In genomic region chrX:150034788-150035187, GRCh38 we compare ENCODE assay signal across 17 cellular contexts.
A peak's percentile ranks its signal among the peaks of the same experiment; 100 is the strongest.
DNase-seq lines count a peak whose midpoint lies in the region; ATAC-seq, FAIRE-seq and TF ChIP-seq lines count a peak whose summit lies in the region.
"Had no signal": no experiment of that assay in that cellular context is flagged by ENCODE, and none has a peak within 500 bp of the region (broad histone marks: within the 10 kb centered on the region; RNA-seq: fewer than 3 reads in every experiment).

No MANE protein-coding gene starts in this region.

- H3K18ac ChIP-seq in mesenchymal stem cell (ENCODE audit: low read depth in 1 of 2, low read length in 2 of 2): no peak overlapping the region

- ATAC-seq in RWPE2 (ENCODE audit: low read depth) (no peak), left cardiac atrium (no peak), left colon (no peak), pancreas (no peak)
- ATAC-seq: GM12878 had no signal

- intact Hi-C loops in left cardiac atrium (cut with DNase I) (no loop called here), lower leg skin (cut with DNase I; ENCODE audit: low total_unique reads) (no loop called here), left colon (cut with DNase I, micrococcal nuclease) (no loop called here), pancreas (cut with DNase I) (no loop called here)

- TF ChIP-seq POLR2A in lower leg skin (IDR thresholded peaks at IDR 0.05): no peak

- in situ Hi-C loops in GM23248 (cut with MboI): no loop called here

- H3K9ac ChIP-seq in GM23248 (no peak overlapping the region), mesenchymal stem cell (ENCODE audit: low read length) (no peak overlapping the region)

- H3K79me2 ChIP-seq in GM23248 (ENCODE audit: insufficient read depth): no peaks in the 10 kb centered on the region

- H3K9me3 ChIP-seq in GM23248 (ENCODE audit: low read depth) (no peaks in the 10 kb centered on the region), RWPE2 (ENCODE audit: severe bottlenecking) (no peaks in the 10 kb centered on the region), mesenchymal stem cell (ENCODE audit: control insufficient read depth, low read length) (peaks cover 16% of the 10 kb centered on the region), pancreas (no peaks in the 10 kb centered on the region)

- H3K4ac ChIP-seq in mesenchymal stem cell (ENCODE audit: low read depth in 1 of 2, low read length in 2 of 2): no peak overlapping the region

- H3K23ac ChIP-seq in mesenchymal stem cell (ENCODE audit: low read length in 2 of 2): no peak overlapping the region

- H2BK12ac ChIP-seq in mesenchymal stem cell (ENCODE audit: low read length in 2 of 2): no peak overlapping the region

- FAIRE-seq in pancreas (lab: Jason Lieb, UNC): no peak
- FAIRE-seq: GM12878 had no signal

- H3K9me2 ChIP-seq in GM23248 (ENCODE audit: insufficient read depth): no peaks in the 10 kb centered on the region

- H2AFZ ChIP-seq in GM23248 (no peak overlapping the region), mesenchymal stem cell (ENCODE audit: low read depth, low read length) (no peak overlapping the region)

- H3K79me1 ChIP-seq in mesenchymal stem cell (replicated peaks; ENCODE audit: low read length, poor library complexity, severe bottlenecking): no peaks in the 10 kb centered on the region

- H3K36me3 ChIP-seq in GM23248 (ENCODE audit: low read depth) (no peaks in the 10 kb centered on the region), RWPE2 (ENCODE audit: low read depth) (no peaks in the 10 kb centered on the region), mesenchymal stem cell (ENCODE audit: control insufficient read depth in 1 of 2, insufficient read depth in 2 of 2, low read depth in 1 of 2, low read length in 2 of 2) (no peaks in the 10 kb centered on the region), pancreas (no peaks in the 10 kb centered on the region)

- no peak overlapping the region for H3K14ac ChIP-seq in mesenchymal stem cell (ENCODE audit: low read length in 2 of 2)

- H2BK5ac ChIP-seq in mesenchymal stem cell (ENCODE audit: low read depth, low read length, poor library complexity, severe bottlenecking): no peak overlapping the region

- peak overlapping the region; percentile 60 for H3K27ac ChIP-seq in 22Rv1
- peak overlapping the region; percentile 87; the same call in 1 of the 2 replicates for H3K27ac ChIP-seq in GM23248
- peak overlapping the region; percentile 82 for H3K27ac ChIP-seq in RWPE2 (ENCODE audit: poor library complexity, severe bottlenecking)
- peak overlapping the region; percentile 76 for H3K27ac ChIP-seq in mesenchymal stem cell (ENCODE audit: low read length, poor library complexity, severe bottlenecking)
- H3K27ac ChIP-seq in pancreas: no peak overlapping the region
- H3K27ac ChIP-seq: C4-2B, HL-60 had no signal

- WGBS in GM23248 (ENCODE audit: low coverage in 1 of 2, low lambda C conversion rate in 2 of 2, missing lambda C conversion rate in 2 of 2), 2 experiments: 97 to 100% methylated on average over 2 of the region's 2 CpGs
- no CpG with 5 or more reads among the region's 2 CpGs for WGBS in mesenchymal stem cell
- 84 to 97% methylated on average over 2 of the region's 2 CpGs for WGBS in lower leg skin, 2 donors
- WGBS in pancreas, 2 donors: 67 to 98% methylated on average over 2 of the region's 2 CpGs

- H2BK120ac ChIP-seq in mesenchymal stem cell (ENCODE audit: low read depth, low read length): no peak overlapping the region

- H3K27me3 ChIP-seq in GM23248 (replicated peaks; ENCODE audit: insufficient read depth) (no peaks in the 10 kb centered on the region), RWPE2 (ENCODE audit: insufficient read depth, poor library complexity, severe bottlenecking) (no peaks in the 10 kb centered on the region), mesenchymal stem cell (ENCODE audit: control insufficient read depth in 1 of 2, insufficient read depth in 1 of 2, low read length in 2 of 2) (no peaks in the 10 kb centered on the region), pancreas (no peaks in the 10 kb centered on the region)

- no peak overlapping the region for H3K4me3 ChIP-seq in GM23248
- H3K4me3 ChIP-seq in RWPE2 (ENCODE audit: severe bottlenecking): no peak overlapping the region
- peak overlapping the region in 1 of 2 experiments; percentile 24 for H3K4me3 ChIP-seq in mesenchymal stem cell (ENCODE audit: insufficient read depth in 1 of 2, low read depth in 1 of 2, low read length in 2 of 2)
- H3K4me3 ChIP-seq in lower leg skin (ENCODE audit: low read depth, poor library complexity, severe bottlenecking): no peak overlapping the region
- H3K4me3 ChIP-seq in pancreas: no peak overlapping the region
- H3K4me3 ChIP-seq: GM12878 had no signal

- H2BK15ac ChIP-seq in mesenchymal stem cell (ENCODE audit: low read depth, poor library complexity, severe bottlenecking): no peak overlapping the region

- H3K4me2 ChIP-seq in GM23248 (ENCODE audit: unreplicated experiment) (no peak overlapping the region), mesenchymal stem cell (ENCODE audit: low read length, poor library complexity, severe bottlenecking) (no peak overlapping the region)

- no peak for DNase-seq in GM23248
- no peak for DNase-seq in RWPE2 (ENCODE audit: low spot score)
- DNase-seq in mesenchymal stem cell: no peak
- DNase-seq in left cardiac atrium: no peak
- DNase-seq in lower leg skin (ENCODE audit: low spot score in 2 of 2): no peak
- DNase-seq in left colon: no peak
- DNase-seq in pancreas: no peak
- DNase-seq: 8988T; AML-193; CD4-positive, alpha-beta T cell; DMS79 treated with DMSO at 0.1 percent for 48 hours; GOT3; H7 had no signal

- H4K8ac ChIP-seq in mesenchymal stem cell (ENCODE audit: low read length): no peak overlapping the region

- TF ChIP-seq CTCF in 22Rv1 (IDR thresholded peaks at IDR 0.05) (no peak), RWPE2 (IDR thresholded peaks at IDR 0.05; ENCODE audit: poor library complexity, severe bottlenecking) (no peak), lower leg skin (IDR thresholded peaks at IDR 0.05) (no peak), pancreas (IDR thresholded peaks at IDR 0.05) (no peak)

- H2AK5ac ChIP-seq in mesenchymal stem cell (ENCODE audit: low read length, severe bottlenecking): no peak overlapping the region

- peaks cover 34% of the 10 kb centered on the region for H3F3A ChIP-seq in GM23248 (ENCODE audit: insufficient read depth)

- no peaks in the 10 kb centered on the region for H4K20me1 ChIP-seq in GM23248 (ENCODE audit: insufficient read depth)

- peaks cover 45% of the 10 kb centered on the region for H3K4me1 ChIP-seq in GM23248 (ENCODE audit: insufficient read depth)
- H3K4me1 ChIP-seq in RWPE2 (ENCODE audit: insufficient read depth, poor library complexity, severe bottlenecking): peaks cover 30% of the 10 kb centered on the region
- no peaks in the 10 kb centered on the region for H3K4me1 ChIP-seq in mesenchymal stem cell (ENCODE audit: control insufficient read depth, insufficient read depth, low read depth, low read length)
- no peaks in the 10 kb centered on the region for H3K4me1 ChIP-seq in pancreas

- no peak overlapping the region for H4K91ac ChIP-seq in mesenchymal stem cell (ENCODE audit: low read length)

Comparison
In these comparisons a context has a peak if more than half of its experiments do, and no peak if none do; other contexts are left out.
1. H3K27ac ChIP-seq: peak in 22Rv1 (single experiment), GM23248 (single experiment), RWPE2 (single experiment) and mesenchymal stem cell (single experiment); none in pancreas (0 of 4).